ENCODE assay signal across 16 cellular contexts in genomic region chr7:82715344-82715743, GRCh38.
"Had no signal": no experiment of that assay in that cellular context is flagged by ENCODE, and none has a peak within 500 bp of the region (broad histone marks: within the 10 kb centered on the region; RNA-seq: fewer than 3 reads in every experiment).

No MANE protein-coding gene starts in this region.

- H3K4me1 ChIP-seq: gastrocnemius medialis, sigmoid colon had no signal

- H3K9me3 ChIP-seq: body of pancreas, gastrocnemius medialis, sigmoid colon had no signal

- DNase-seq: activated CD4-positive, alpha-beta T cell treated with anti-CD3 and anti-CD28 coated beads, Interleukin-2, amount 50 U/mL, for 4 hours; activated CD4-positive, CD25-positive, alpha-beta regulatory T cell treated with anti-CD3 and anti-CD28 coated beads, Interleukin-2, amount 50 U/mL, for 72 hours; activated effector memory CD4-positive, alpha-beta T cell treated with Interleukin-2 at 50 U/mL for 16 hours; activated T-cell treated with anti-CD3 and anti-CD28 coated beads, Interleukin-2, amount 50 U/mL, for 24 hours; amniotic stem cell; body of pancreas; cortex of kidney; effector CD8-positive, alpha-beta T cell; gastrocnemius medialis; mesendoderm; nephron progenitor cell; sigmoid colon; stimulated activated CD4-positive, alpha-beta T cell treated with anti-CD3 and anti-CD28 coated beads, Interleukin-2, amount 100 ng/mL, for 48 hours; stimulated activated naive CD8-positive, alpha-beta T cell treated with anti-CD3 and anti-CD28 coated beads, Interleukin-15, Interleukin-2, amounts not matched to agents 100 U/mL and 50 U/mL, for 24 hours had no signal

- H3K27me3 Mint-ChIP-seq: activated T-cell treated with anti-CD3 and anti-CD28 coated beads, Interleukin-2, amount 50 U/mL, for 24 hours; central memory CD8-positive, alpha-beta T cell had no signal

- H3K9me3 Mint-ChIP-seq: activated T-cell treated with anti-CD3 and anti-CD28 coated beads, Interleukin-2, amount 50 U/mL, for 24 hours had no signal

- H3K27me3 ChIP-seq: body of pancreas, gastrocnemius medialis, sigmoid colon had no signal

- H3K4me1 Mint-ChIP-seq: central memory CD8-positive, alpha-beta T cell; nephron progenitor cell had no signal

- H3K36me3 Mint-ChIP-seq: activated naive CD4-positive, alpha-beta T cell treated with anti-CD3 and anti-CD28 coated beads, Interleukin-2, amount 50 U/mL, for 72 hours had no signal

- H3K36me3 ChIP-seq: gastrocnemius medialis, sigmoid colon had no signal

- H3K27ac Mint-ChIP-seq: activated naive CD4-positive, alpha-beta T cell treated with anti-CD3 and anti-CD28 coated beads, Interleukin-2, amount 50 U/mL, for 72 hours; activated T-cell treated with anti-CD3 and anti-CD28 coated beads, Interleukin-2, amount 50 U/mL, for 24 hours; nephron progenitor cell had no signal

- H3K4me3 Mint-ChIP-seq: activated T-cell treated with anti-CD3 and anti-CD28 coated beads, Interleukin-2, amount 50 U/mL, for 24 hours; central memory CD8-positive, alpha-beta T cell; nephron progenitor cell had no signal

- ATAC-seq: activated naive CD4-positive, alpha-beta T cell treated with anti-CD3 and anti-CD28 coated beads, Interleukin-2, amount 50 U/mL, for 72 hours; body of pancreas; gastrocnemius medialis; stimulated activated naive CD8-positive, alpha-beta T cell treated with anti-CD3 and anti-CD28 coated beads, Interleukin-15, Interleukin-2, amounts not matched to agents 100 U/mL and 50 U/mL, for 24 hours had no signal

- H3K4me3 ChIP-seq: body of pancreas, gastrocnemius medialis, sigmoid colon had no signal

- H3K27ac ChIP-seq: body of pancreas, gastrocnemius medialis, sigmoid colon had no signal
